14 cellular contexts compared by ENCODE assay signal in genomic region chr5:77936365-77936693, GRCh38.
DNase-seq lines count a peak whose midpoint lies in the region; ATAC-seq and TF ChIP-seq lines count a peak whose summit lies in the region.
"Had no signal": no experiment of that assay in that cellular context is flagged by ENCODE, and none has a peak within 500 bp of the region (broad histone marks: within the 10 kb centered on the region; RNA-seq: fewer than 3 reads in every experiment).

No MANE protein-coding gene starts in this region.

- intact Hi-C loops in activated CD4-positive, alpha-beta T cell treated with anti-CD3 and anti-CD28 coated beads for 36 hours (cut with DNase I, micrococcal nuclease) = loop anchor here in 1 of 2 experiments (5.0 kb wide), 1 partner anchor 54 kb away; no protein-coding TSS in a partner anchor
- intact Hi-C loops in lower leg skin (cut with DNase I; ENCODE audit: low total_unique reads) (no loop called here), left lung (cut with DNase I) (no loop called here)

- TF ChIP-seq CTCF in glutamatergic neuron (IDR thresholded peaks at IDR 0.05; ENCODE audit: partially characterized antibody, unreplicated experiment) (no peak), WERI-Rb-1 (IDR thresholded peaks at IDR 0.05; ENCODE audit: low read depth, low read length) (no peak), lower leg skin (IDR thresholded peaks at IDR 0.05) (no peak), left lung (IDR thresholded peaks at IDR 0.05) (no peak)

- CTCF ChIA-PET in activated CD4-positive, alpha-beta T cell treated with anti-CD3 and anti-CD28 coated beads for 36 hours (lab: Charles Lee) = interaction anchor here (1.1 kb wide), 1 partner anchor 11 kb away, joined by 3 read pairs; no protein-coding TSS in a partner anchor

- peaks cover 11% of the 10 kb centered on the region for H3K27me3 Mint-ChIP-seq in activated CD4-positive, alpha-beta T cell treated with anti-CD3 and anti-CD28 coated beads for 36 hours
- H3K27me3 Mint-ChIP-seq in glutamatergic neuron (ENCODE audit: unreplicated experiment) = no peaks in the 10 kb centered on the region

- DNase-seq in activated CD4-positive, alpha-beta T cell treated with anti-CD3 and anti-CD28 coated beads for 36 hours = no peak
- DNase-seq in activated CD4-positive, alpha-beta T cell treated with anti-CD3 and anti-CD28 coated beads for 48 hours = no peak
- DNase-seq in glutamatergic neuron = no peak
- DNase-seq in WERI-Rb-1 = no peak
- DNase-seq in lower leg skin (ENCODE audit: low spot score in 2 of 2) = no peak
- DNase-seq in left lung = no peak
- DNase-seq: Calu3, NCI-H748 treated with DMSO at 0.1 percent for 48 hours, SHP77, transverse colon had no signal

- H3K27me3 ChIP-seq in WERI-Rb-1 (ENCODE audit: insufficient read depth, low read depth, severe bottlenecking) (no peaks in the 10 kb centered on the region), left lung (peaks cover 0 to 17% of the 10 kb centered on the region in 2 donors)
- H3K27me3 ChIP-seq: body of pancreas had no signal

- H3K27ac ChIP-seq in WERI-Rb-1 = no peak overlapping the region
- no peak overlapping the region for H3K27ac ChIP-seq in left lung
- H3K27ac ChIP-seq: body of pancreas had no signal

- POLR2A ChIA-PET in activated CD4-positive, alpha-beta T cell treated with anti-CD3 and anti-CD28 coated beads for 36 hours (lab: Charles Lee) = no interaction called here

- H3K9me3 ChIP-seq in WERI-Rb-1 (ENCODE audit: severe bottlenecking) = no peaks in the 10 kb centered on the region
- H3K9me3 ChIP-seq in left lung = no peaks in the 10 kb centered on the region
- H3K9me3 ChIP-seq: body of pancreas, transverse colon had no signal

- H3K4me3 Mint-ChIP-seq in activated CD4-positive, alpha-beta T cell treated with anti-CD3 and anti-CD28 coated beads for 36 hours = peak overlapping the region; percentile 15
- no peak overlapping the region for H3K4me3 Mint-ChIP-seq in glutamatergic neuron (ENCODE audit: unreplicated experiment)

- no peaks in the 10 kb centered on the region for H3K36me3 Mint-ChIP-seq in activated CD4-positive, alpha-beta T cell treated with anti-CD3 and anti-CD28 coated beads for 36 hours (ENCODE audit: low read depth)
- no peaks in the 10 kb centered on the region for H3K36me3 Mint-ChIP-seq in glutamatergic neuron (ENCODE audit: unreplicated experiment)

- WGBS in lower leg skin, 2 donors = 81 to 88% methylated on average over 3 of the region's 3 CpGs

- H3K4me3 ChIP-seq in WERI-Rb-1 (ENCODE audit: low read depth, low read length) (no peak overlapping the region), lower leg skin (ENCODE audit: low read depth, poor library complexity, severe bottlenecking) (no peak overlapping the region), left lung (no peak overlapping the region)
- H3K4me3 ChIP-seq: body of pancreas, transverse colon had no signal

- peak overlapping the region; percentile 81 for H3K27ac Mint-ChIP-seq in activated CD4-positive, alpha-beta T cell treated with anti-CD3 and anti-CD28 coated beads for 36 hours
- H3K27ac Mint-ChIP-seq in glutamatergic neuron (ENCODE audit: unreplicated experiment) = peak overlapping the region; percentile 14

- ATAC-seq in activated CD4-positive, alpha-beta T cell treated with anti-CD3 and anti-CD28 coated beads for 36 hours = peak; percentile 28
- ATAC-seq in GM21786 (IDR thresholded peaks at IDR 0.05; ENCODE audit: unreplicated experiment) (peak; percentile 15), HG03432 (IDR thresholded peaks at IDR 0.05; ENCODE audit: unreplicated experiment) (peak; percentile 31), left lung (no peak)
- ATAC-seq: body of pancreas, HepG2 had no signal

- H3K36me3 ChIP-seq in WERI-Rb-1 (no peaks in the 10 kb centered on the region), left lung (no peaks in the 10 kb centered on the region)
- H3K36me3 ChIP-seq: transverse colon had no signal

- H3K4me1 Mint-ChIP-seq in activated CD4-positive, alpha-beta T cell treated with anti-CD3 and anti-CD28 coated beads for 36 hours = peaks cover 22% of the 10 kb centered on the region
- no peaks in the 10 kb centered on the region for H3K4me1 Mint-ChIP-seq in glutamatergic neuron (ENCODE audit: low read depth, unreplicated experiment)

- H3K9me3 Mint-ChIP-seq in activated CD4-positive, alpha-beta T cell treated with anti-CD3 and anti-CD28 coated beads for 36 hours (ENCODE audit: low read depth) = peaks cover 1% of the 10 kb centered on the region
- H3K9me3 Mint-ChIP-seq in glutamatergic neuron (ENCODE audit: unreplicated experiment) = peaks cover 1% of the 10 kb centered on the region

- no peak for TF ChIP-seq POLR2A in lower leg skin (IDR thresholded peaks at IDR 0.05)

- H3K4me1 ChIP-seq in left lung = no peaks in the 10 kb centered on the region
- H3K4me1 ChIP-seq: body of pancreas, transverse colon had no signal
